ENCODE assay signal across 15 cellular contexts in genomic region chr7:102814025-102814471, GRCh38.
DNase-seq lines count a peak whose midpoint lies in the region; ATAC-seq, FAIRE-seq and TF ChIP-seq lines count a peak whose summit lies in the region.
"Had no signal": no experiment of that assay in that cellular context is flagged by ENCODE, and none has a peak within 500 bp of the region (broad histone marks: within the 10 kb centered on the region; RNA-seq: fewer than 3 reads in every experiment).

No MANE protein-coding gene starts in this region.

- FAIRE-seq in keratinocyte (lab: Jason Lieb, UNC) = peak; percentile 81

- H4K91ac ChIP-seq in neuronal stem cell (ENCODE audit: low read depth, low read length, poor library complexity) = no peak overlapping the region

- H2AFZ ChIP-seq in keratinocyte (ENCODE audit: control insufficient read depth, low read length) (no peak overlapping the region), neuronal stem cell (ENCODE audit: low read length) (no peak overlapping the region)

- no peak overlapping the region for H3K14ac ChIP-seq in neuronal stem cell (ENCODE audit: low read length)

- H2BK12ac ChIP-seq in neuronal stem cell (ENCODE audit: low read length) = no peak overlapping the region

- H2BK120ac ChIP-seq in neuronal stem cell (ENCODE audit: low read depth, low read length) = no peak overlapping the region

- H3K9ac ChIP-seq in keratinocyte (ENCODE audit: control insufficient read depth, extremely low read depth, insufficient read depth, low read length) (no peak overlapping the region), neuronal stem cell (ENCODE audit: low read depth, low read length, poor library complexity) (no peak overlapping the region)

- no peaks in the 10 kb centered on the region for H3K9me3 ChIP-seq in keratinocyte (ENCODE audit: control insufficient read depth, low read depth, low read length)
- H3K9me3 ChIP-seq in neuronal stem cell (replicated peaks in 1 of 2; ENCODE audit: control insufficient read depth in 2 of 2, insufficient read depth in 1 of 2, low read depth in 1 of 2, low read length in 2 of 2) = no peaks in the 10 kb centered on the region
- H3K9me3 ChIP-seq: lower lobe of right lung, sigmoid colon had no signal

- dilution Hi-C loops in keratinocyte (cut with MboI; ENCODE audit: extremely low pct_ligation_motif_present, low sequenced_read_pairs) = no loop called here

- H3K27me3 ChIP-seq in keratinocyte (ENCODE audit: control insufficient read depth, extremely low read depth, insufficient read depth, low read length) (no peaks in the 10 kb centered on the region), neuronal stem cell (ENCODE audit: control insufficient read depth in 3 of 3, insufficient read depth in 3 of 3, low read depth in 1 of 3, low read length in 3 of 3) (no peaks in the 10 kb centered on the region)
- H3K27me3 ChIP-seq: cardiac muscle cell, sigmoid colon had no signal

- no peak overlapping the region for H2BK15ac ChIP-seq in neuronal stem cell (ENCODE audit: low read length)

- ATAC-seq in GM18498 (IDR thresholded peaks at IDR 0.05; ENCODE audit: unreplicated experiment) = no peak
- ATAC-seq: lower lobe of right lung had no signal

- H3K27ac ChIP-seq in keratinocyte (ENCODE audit: control insufficient read depth, insufficient read depth, low read length) = peak overlapping the region; percentile 48
- H3K27ac ChIP-seq in neuronal stem cell (replicated peaks; ENCODE audit: low read length) = no peak overlapping the region
- H3K27ac ChIP-seq: cardiac muscle cell, lower lobe of right lung, sigmoid colon had no signal

- no peak overlapping the region for H2BK5ac ChIP-seq in neuronal stem cell (ENCODE audit: low read length)

- H3K79me1 ChIP-seq in neuronal stem cell (ENCODE audit: low read depth, low read length) = no peaks in the 10 kb centered on the region

- no peak overlapping the region for H4K8ac ChIP-seq in neuronal stem cell (ENCODE audit: low read depth, low read length)

- H3K18ac ChIP-seq in neuronal stem cell (ENCODE audit: low read length) = no peak overlapping the region

- no peak overlapping the region for H2AK5ac ChIP-seq in neuronal stem cell (ENCODE audit: low read depth, low read length)

- H4K20me1 ChIP-seq in keratinocyte (ENCODE audit: control insufficient read depth, extremely low read depth, insufficient read depth, low read length) = no peaks in the 10 kb centered on the region

- no peak for TF ChIP-seq CTCF in AG10803 (conservative IDR thresholded peaks at IDR 0.05; ENCODE audit: low read length)
- no peak for TF ChIP-seq CTCF in astrocyte of the spinal cord (IDR thresholded peaks at IDR 0.05; ENCODE audit: low read depth, low read length)
- TF ChIP-seq CTCF in keratinocyte (optimal IDR thresholded peaks at IDR 0.05 in 1 of 3, IDR thresholded peaks at IDR 0.05 in 1 of 3, conservative IDR thresholded peaks at IDR 0.05 in 1 of 3; ENCODE audit: extremely low read depth in 1 of 3, insufficient read depth in 2 of 3, low read length in 3 of 3) = no peak

- peaks cover 17% of the 10 kb centered on the region for H3K4me1 ChIP-seq in keratinocyte (ENCODE audit: control insufficient read depth, extremely low read depth, insufficient read depth, low read length)
- no peaks in the 10 kb centered on the region for H3K4me1 ChIP-seq in neuronal stem cell (ENCODE audit: control insufficient read depth in 2 of 2, insufficient read depth in 1 of 2, low read depth in 1 of 2, low read length in 2 of 2)

- peak overlapping the region; percentile 61 for H3K4me2 ChIP-seq in keratinocyte (ENCODE audit: control insufficient read depth, extremely low read depth, insufficient read depth, low read depth, low read length)
- H3K4me2 ChIP-seq in neuronal stem cell (ENCODE audit: insufficient read depth, low read length, poor library complexity, severe bottlenecking) = no peak overlapping the region

- DNase-seq in AG10803 (ENCODE audit: low read depth) (peak; percentile 36), HCEC 1CT (peak; percentile 84), astrocyte of the spinal cord (ENCODE audit: low read depth, low spot score) (peak; percentile 59), keratinocyte (ENCODE audit: low read depth, low spot score) (peak; percentile 50), neuronal stem cell (ENCODE audit: low spot score) (no peak), H4 (ENCODE audit: low spot score) (no peak), OCI-M1 (lab: John Stamatoyannopoulos, UW) (no peak)
- DNase-seq: activated CD4-positive, CD25-positive, alpha-beta regulatory T cell; CD8-positive, alpha-beta memory T cell; endodermal cell; lower lobe of right lung; sigmoid colon; substantia nigra had no signal

- H3K79me2 ChIP-seq in keratinocyte (ENCODE audit: control insufficient read depth, insufficient read depth, low read length) = no peaks in the 10 kb centered on the region

- in situ Hi-C loops in astrocyte of the spinal cord (cut with HindIII; ENCODE audit: low sequenced_read_pairs) = no loop called here

- no peak overlapping the region for H3K4ac ChIP-seq in neuronal stem cell (ENCODE audit: low read length)

- no peak overlapping the region for H3K4me3 ChIP-seq in AG10803 (ENCODE audit: low read length)
- no peak overlapping the region for H3K4me3 ChIP-seq in astrocyte of the spinal cord (ENCODE audit: low read depth, low read length)
- no peak overlapping the region for H3K4me3 ChIP-seq in keratinocyte (ENCODE audit: control insufficient read depth in 2 of 3, extremely low read depth in 1 of 3, insufficient read depth in 2 of 3, low read depth in 1 of 3, low read length in 3 of 3)
- no peak overlapping the region for H3K4me3 ChIP-seq in neuronal stem cell (ENCODE audit: low read length in 2 of 2)
- H3K4me3 ChIP-seq: cardiac muscle cell, lower lobe of right lung, sigmoid colon had no signal

- H3K9me1 ChIP-seq in keratinocyte (ENCODE audit: control insufficient read depth, extremely low read depth, insufficient read depth, low read length) = no peaks in the 10 kb centered on the region

- H3K23ac ChIP-seq in neuronal stem cell (ENCODE audit: low read depth, low read length, poor library complexity) = no peak overlapping the region

- no peaks in the 10 kb centered on the region for H3K36me3 ChIP-seq in keratinocyte (ENCODE audit: control insufficient read depth in 2 of 2, extremely low read depth in 1 of 2, insufficient read depth in 2 of 2, low read length in 2 of 2)
- H3K36me3 ChIP-seq in neuronal stem cell (replicated peaks in 1 of 2; ENCODE audit: control insufficient read depth in 2 of 2, insufficient read depth in 2 of 2, low read length in 2 of 2) = peaks cover 0 to under 1% of the 10 kb centered on the region in 2 donors
- H3K36me3 ChIP-seq: cardiac muscle cell had no signal

- no CpG with 5 or more reads among the region's 4 CpGs for WGBS in neuronal stem cell (ENCODE audit: extremely low coverage in 2 of 2, insufficient read length in 2 of 2, insufficient replicate concordance in 1 of 2), 2 donors

Comparison
In these comparisons a context has a peak if more than half of its experiments do, and no peak if none do; other contexts are left out.
1. DNase-seq: peak in AG10803 (single experiment), HCEC 1CT (single experiment), astrocyte of the spinal cord (single experiment) and keratinocyte (single experiment); none in neuronal stem cell (single experiment), H4 (single experiment) and OCI-M1 (single experiment).